Comparison of ENCODE assay signal across 15 cellular contexts in the genomic region with DNA sequence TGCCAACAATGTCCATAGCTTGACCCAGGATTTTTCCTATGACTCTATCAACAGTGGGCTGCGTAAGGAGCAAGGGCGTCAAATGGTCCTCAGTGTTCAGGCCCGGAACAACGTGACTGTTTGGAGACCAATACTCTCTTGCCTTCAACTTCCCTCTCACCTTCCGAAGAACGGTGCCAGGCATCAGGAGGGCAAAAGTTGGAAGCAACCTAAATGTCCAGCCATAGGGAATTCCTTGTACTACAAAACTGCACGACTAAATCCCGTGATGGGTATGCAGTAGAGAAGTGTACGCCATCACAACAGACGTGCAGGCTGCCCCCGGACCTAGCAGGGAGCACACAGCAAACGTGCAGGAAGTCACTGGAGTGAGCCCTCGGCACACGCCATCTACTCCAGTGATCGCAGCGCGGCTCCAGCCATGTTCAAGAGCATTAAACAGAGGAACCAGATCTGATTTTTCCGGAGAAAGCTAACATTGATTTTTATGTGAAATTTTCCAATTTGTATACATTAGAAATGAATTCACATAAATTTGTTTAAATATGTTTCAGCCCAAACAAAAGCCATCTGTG.
DNase-seq lines count a peak whose midpoint lies in the region; ATAC-seq and TF ChIP-seq lines count a peak whose summit lies in the region.
"Had no signal": no experiment of that assay in that cellular context is flagged by ENCODE, and none has a peak within 500 bp of the region (broad histone marks: within the 10 kb centered on the region; RNA-seq: fewer than 3 reads in every experiment).

No MANE protein-coding gene starts in this region.

- no peak overlapping the region for H2BK5ac ChIP-seq in H9 (ENCODE audit: insufficient read length, low read length)

- H2BK15ac ChIP-seq in H9 (ENCODE audit: low read depth, low read length), result no peak overlapping the region

- no peak overlapping the region for H3K18ac ChIP-seq in H9 (ENCODE audit: insufficient read length, low read depth, low read length)

- H4K5ac ChIP-seq in H9 (ENCODE audit: insufficient read length, low read depth, low read length), result no peak overlapping the region

- no peak for TF ChIP-seq EP300 in SK-N-SH (IDR thresholded peaks at IDR 0.05; ENCODE audit: borderline replicate concordance in 1 of 2, low read depth in 1 of 2, low read length in 1 of 2)

- whole genome bisulfite sequencing in SK-N-SH (ENCODE audit: low lambda C conversion rate), result 67% methylated on average over 18 of the region's 18 CpGs
- no CpG with 5 or more reads among the region's 18 CpGs for WGBS in H9 (ENCODE audit: extremely low coverage, insufficient read length, low lambda C conversion rate)

- H3K56ac ChIP-seq in H9 (ENCODE audit: insufficient read length, low read depth, low read length), result no peak overlapping the region

- no peak overlapping the region for H2AFZ ChIP-seq in SK-N-SH (ENCODE audit: low read depth)
- no peak overlapping the region for H2AFZ ChIP-seq in H9 (ENCODE audit: low read length)
- H2AFZ ChIP-seq: GM23248 had no signal

- no peak for TF ChIP-seq RAD21 in SK-N-SH (IDR thresholded peaks at IDR 0.05; ENCODE audit: low read length)

- intact Hi-C loops in posterior vena cava (cut with DNase I), result no loop called here

- H3K9me3 Mint-ChIP-seq in H9, result no peaks in the 10 kb centered on the region
- H3K9me3 Mint-ChIP-seq: CD4-positive, CD25-positive, alpha-beta regulatory T cell had no signal

- H4K20me1 ChIP-seq in SK-N-SH (ENCODE audit: insufficient read depth), result no peaks in the 10 kb centered on the region
- no peaks in the 10 kb centered on the region for H4K20me1 ChIP-seq in H9 (ENCODE audit: control insufficient read depth, insufficient read depth, insufficient read length)

- no peak overlapping the region for H3T11ph ChIP-seq in H9 (ENCODE audit: low read length)

- peaks cover 18% of the 10 kb centered on the region for H3K27me3 Mint-ChIP-seq in H9 (ENCODE audit: low read depth)
- H3K27me3 Mint-ChIP-seq: CD4-positive, CD25-positive, alpha-beta regulatory T cell had no signal

- CTCF ChIA-PET in SK-N-SH (lab: Yijun Ruan, JAX), result interaction anchor here (1.0 to 2.4 kb wide), 3 partner anchors 11 to 123 kb away, joined by 3 to 7 read pairs (median 4); no protein-coding TSS in a partner anchor

- no peaks in the 10 kb centered on the region for H3K36me3 ChIP-seq in SK-N-SH (replicated peaks in 1 of 2; ENCODE audit: control insufficient read depth in 1 of 2, insufficient read depth in 2 of 2, low read length in 1 of 2)
- H3K36me3 ChIP-seq: BLaER1 treated with 17β-estradiol and CSF1 and Interleukin-3, amounts not matched to agents 10 nM and 100 nM; HAP-1 had no signal

- H2BK120ac ChIP-seq in H9 (ENCODE audit: low read depth, low read length, poor library complexity, severe bottlenecking), result no peak overlapping the region

- H3K27ac Mint-ChIP-seq in H9, result no peak overlapping the region
- H3K27ac Mint-ChIP-seq: CD4-positive, CD25-positive, alpha-beta regulatory T cell had no signal

- peaks cover 4% of the 10 kb centered on the region for H3F3A ChIP-seq in SK-N-SH (replicated peaks; ENCODE audit: insufficient read depth)

- POLR2A ChIA-PET in SK-N-SH (lab: Yijun Ruan, JAX), result no interaction called here

- no peaks in the 10 kb centered on the region for H3K27me3 ChIP-seq in SK-N-SH (ENCODE audit: insufficient read depth)
- H3K27me3 ChIP-seq in H9 (ENCODE audit: insufficient read depth, low read length), result no peaks in the 10 kb centered on the region
- H3K27me3 ChIP-seq: BLaER1 treated with 17β-estradiol and CSF1 and Interleukin-3, amounts not matched to agents 10 nM and 100 nM had no signal

- no peak overlapping the region for H2BK12ac ChIP-seq in H9 (ENCODE audit: insufficient read length, low read depth, low read length)

- H2BK20ac ChIP-seq in H9 (ENCODE audit: low read depth, low read length, poor library complexity, severe bottlenecking), result no peak overlapping the region

- H3K23me2 ChIP-seq in H9 (ENCODE audit: insufficient read length, low read depth, low read length, poor library complexity, severe bottlenecking), result no peaks in the 10 kb centered on the region

- DNase-seq in SK-N-SH, result peak; percentile 16
- peak; percentile 15 for DNase-seq in H9
- peak; percentile 12 for DNase-seq in left lobe of liver (ENCODE audit: low spot score)
- peak; percentile 47 for DNase-seq in posterior vena cava (ENCODE audit: low spot score)
- DNase-seq in AG08396 (ENCODE audit: low spot score), result no peak
- DNase-seq in SHP77 treated with DMSO at 0.1 percent for 48 hours (lab: John Stamatoyannopoulos, UW), result no peak
- no peak for DNase-seq in activated CD4-positive, alpha-beta T cell treated with anti-CD3 and anti-CD28 coated beads for 48 hours
- DNase-seq: CD4-positive, CD25-positive, alpha-beta regulatory T cell; DMS53; GM23248 had no signal

- H3K4me1 ChIP-seq in SK-N-SH (ENCODE audit: control insufficient read depth in 1 of 2, insufficient read depth in 2 of 2, low read depth in 1 of 2, low read length in 1 of 2) (peaks cover 0 to 14% of the 10 kb centered on the region in 2 experiments; a peak in 1 of 4 replicates), H9 (ENCODE audit: insufficient read depth, low read length) (peaks cover 9% of the 10 kb centered on the region)
- H3K4me1 ChIP-seq: BLaER1 treated with 17β-estradiol and CSF1 and Interleukin-3, amounts not matched to agents 10 nM and 100 nM; HAP-1 had no signal

- H3K9me2 ChIP-seq in SK-N-SH, result no peaks in the 10 kb centered on the region

- H3K79me1 ChIP-seq in H9 (ENCODE audit: insufficient read depth, low read depth, low read length, poor library complexity, severe bottlenecking), result no peaks in the 10 kb centered on the region

- H3K4me2 ChIP-seq in SK-N-SH (no peak overlapping the region), H9 (ENCODE audit: insufficient read depth, insufficient read length, low read length) (no peak overlapping the region)
- H3K4me2 ChIP-seq: BLaER1 treated with 17β-estradiol and CSF1 and Interleukin-3, amounts not matched to agents 10 nM and 100 nM had no signal

- no peak overlapping the region for H3K4me3 Mint-ChIP-seq in H9
- H3K4me3 Mint-ChIP-seq: CD4-positive, CD25-positive, alpha-beta regulatory T cell had no signal

- ATAC-seq in SK-N-SH treated with all-trans-retinoic acid at 6 μM for 48 hours (no peak), left lobe of liver (no peak)
- ATAC-seq: HepG2 had no signal

- H3K36me3 Mint-ChIP-seq in H9 (ENCODE audit: insufficient read depth in 1 of 3, low read depth in 3 of 3), result no peaks in the 10 kb centered on the region
- H3K36me3 Mint-ChIP-seq: CD4-positive, CD25-positive, alpha-beta regulatory T cell had no signal

- no peak overlapping the region for H4K8ac ChIP-seq in H9 (replicated peaks; ENCODE audit: insufficient read length, low read depth, low read length)

- H3K79me2 ChIP-seq in SK-N-SH (ENCODE audit: insufficient read depth) (no peaks in the 10 kb centered on the region), H9 (ENCODE audit: insufficient read depth, low read length) (no peaks in the 10 kb centered on the region)

- H3K4ac ChIP-seq in H9 (ENCODE audit: low read depth, low read length), result no peak overlapping the region

- H3K4me1 Mint-ChIP-seq in H9, result peaks cover 31 to 32% of the 10 kb centered on the region in 2 experiments

- H3K9me3 ChIP-seq in SK-N-SH, result no peaks in the 10 kb centered on the region
- no peaks in the 10 kb centered on the region for H3K9me3 ChIP-seq in H9 (ENCODE audit: control insufficient read depth, low read depth, low read length)
- H3K9me3 ChIP-seq: BLaER1 treated with 17β-estradiol and CSF1 and Interleukin-3, amounts not matched to agents 10 nM and 100 nM; HAP-1 had no signal

- TF ChIP-seq CTCF in SK-N-SH (IDR thresholded peaks at IDR 0.05) (no peak), H9 (conservative IDR thresholded peaks at IDR 0.05) (no peak)

- no peak overlapping the region for H3K27ac ChIP-seq in SK-N-SH (ENCODE audit: low read depth in 2 of 2, low read length in 1 of 2)
- H3K27ac ChIP-seq in H9 (ENCODE audit: insufficient read length, low read depth, low read length), result no peak overlapping the region
- H3K27ac ChIP-seq: 22Rv1; BLaER1 treated with 17β-estradiol and CSF1 and Interleukin-3, amounts not matched to agents 10 nM and 100 nM; GM23248 had no signal

- H2AK5ac ChIP-seq in H9 (ENCODE audit: insufficient read length, low read length), result no peak overlapping the region

- no peak overlapping the region for H3K4me3 ChIP-seq in SK-N-SH (ENCODE audit: low read depth in 2 of 2, low read length in 1 of 2)
- H3K4me3 ChIP-seq: BLaER1 treated with 17β-estradiol and CSF1 and Interleukin-3, amounts not matched to agents 10 nM and 100 nM; GM23248; HAP-1 had no signal

- H3K14ac ChIP-seq in H9 (ENCODE audit: insufficient read depth, low read length), result no peak overlapping the region

- no peak overlapping the region for H3K23ac ChIP-seq in H9 (ENCODE audit: insufficient read length, low read depth, low read length)

- H3K9ac ChIP-seq in SK-N-SH (no peak overlapping the region), H9 (ENCODE audit: extremely low read depth, insufficient read length, low read length) (no peak overlapping the region)
- H3K9ac ChIP-seq: BLaER1 treated with 17β-estradiol and CSF1 and Interleukin-3, amounts not matched to agents 10 nM and 100 nM; GM23248 had no signal

- no peak overlapping the region for H4K91ac ChIP-seq in H9 (ENCODE audit: insufficient read length, low read depth, low read length)

TF ChIP-seq in SK-N-SH, 30 proteins besides CTCF, POLR2A, EP300 and RAD21:
- no peak for TF ChIP-seq NFIC (IDR thresholded peaks at IDR 0.05; ENCODE audit: borderline replicate concordance)
- no peak for TF ChIP-seq SMC3 (IDR thresholded peaks at IDR 0.05; ENCODE audit: low read depth, low read length)
TF ChIP-seq in SK-N-SH: peak in this region for 0.

TF ChIP-seq in SK-N-SH treated with all-trans-retinoic acid at 6 μM for 48 hours, 23 proteins besides CTCF, POLR2A, EP300 and RAD21 (continues in another document):
- TF ChIP-seq RARB (CRISPR knock-in tag; IDR thresholded peaks at IDR 0.05), result no peak
- no peak for TF ChIP-seq GLIS3 (CRISPR knock-in tag; IDR thresholded peaks at IDR 0.05)
- TF ChIP-seq ESRRG (CRISPR knock-in tag; IDR thresholded peaks at IDR 0.05), result no peak
- no peak for TF ChIP-seq SNAI2 (CRISPR knock-in tag; IDR thresholded peaks at IDR 0.05)
- TF ChIP-seq, protein P1, sequence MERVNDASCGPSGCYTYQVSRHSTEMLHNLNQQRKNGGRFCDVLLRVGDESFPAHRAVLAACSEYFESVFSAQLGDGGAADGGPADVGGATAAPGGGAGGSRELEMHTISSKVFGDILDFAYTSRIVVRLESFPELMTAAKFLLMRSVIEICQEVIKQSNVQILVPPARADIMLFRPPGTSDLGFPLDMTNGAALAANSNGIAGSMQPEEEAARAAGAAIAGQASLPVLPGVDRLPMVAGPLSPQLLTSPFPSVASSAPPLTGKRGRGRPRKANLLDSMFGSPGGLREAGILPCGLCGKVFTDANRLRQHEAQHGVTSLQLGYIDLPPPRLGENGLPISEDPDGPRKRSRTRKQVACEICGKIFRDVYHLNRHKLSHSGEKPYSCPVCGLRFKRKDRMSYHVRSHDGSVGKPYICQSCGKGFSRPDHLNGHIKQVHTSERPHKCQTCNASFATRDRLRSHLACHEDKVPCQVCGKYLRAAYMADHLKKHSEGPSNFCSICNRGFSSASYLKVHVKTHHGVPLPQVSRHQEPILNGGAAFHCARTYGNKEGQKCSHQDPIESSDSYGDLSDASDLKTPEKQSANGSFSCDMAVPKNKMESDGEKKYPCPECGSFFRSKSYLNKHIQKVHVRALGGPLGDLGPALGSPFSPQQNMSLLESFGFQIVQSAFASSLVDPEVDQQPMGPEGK (CRISPR knock-in tag; IDR thresholded peaks at IDR 0.05; ENCODE audit: borderline replicate concordance), result no peak

Comparison
In these comparisons a context has a peak if more than half of its experiments do, and no peak if none do; other contexts are left out.
1. DNase-seq: peak in SK-N-SH (single experiment), H9 (single experiment), left lobe of liver (single experiment) and posterior vena cava (single experiment); none in AG08396 (single experiment), SHP77 treated with DMSO at 0.1 percent for 48 hours (single experiment) and activated CD4-positive, alpha-beta T cell treated with anti-CD3 and anti-CD28 coated beads for 48 hours (single experiment).